ENCODE assay signal across 8 cellular contexts in genomic region chr7:87219545-87220025, GRCh38. TPM values are rescaled to one million over a fixed set of nuclear protein-coding genes. Genes with fewer than 3 reads are reported as not detected.
DNase-seq lines count a peak whose midpoint lies in the region; ATAC-seq and TF ChIP-seq lines count a peak whose summit lies in the region.

Gene TMEM243 (minus strand): TSS chr7:87219732. CDS start chr7:87219503, 229 bp downstream.

- no peaks in the 10 kb centered on the region for H3K9me3 Mint-ChIP-seq in T-helper 2 cell treated with Interferon-gamma antibody and Interleukin-4, amounts not matched to agents 5 μg/mL and 100 μg/mL, for 36 hours

- H3K27me3 ChIP-seq in ascending aorta (no peaks in the 10 kb centered on the region), hepatocyte (peaks cover 23% of the 10 kb centered on the region)

- H3K36me3 ChIP-seq in ascending aorta (no peaks in the 10 kb centered on the region), hepatocyte (replicated peaks; ENCODE audit: insufficient read depth, low read depth) (no peaks in the 10 kb centered on the region)

- TF ChIP-seq CTCF in GM10266 (IDR thresholded peaks at IDR 0.05; ENCODE audit: control insufficient read depth, insufficient read depth, low read depth, missing control alignments) (peak; percentile 46), ascending aorta (IDR thresholded peaks at IDR 0.05) (peak in 1 of 3 experiments; percentile 5), hepatocyte (IDR thresholded peaks at IDR 0.05; ENCODE audit: poor library complexity) (peak; percentile 16)

- ATAC-seq in sciatic nerve = peak; percentile 89

- 1% methylated on average over 33 of the region's 41 CpGs for WGBS in hepatocyte (ENCODE audit: low lambda C conversion rate, missing lambda C conversion rate)

- H3K27ac ChIP-seq in ascending aorta (peak within 1 kb of the TSS; percentile 90 to 91), hepatocyte (peak within 1 kb of the TSS; percentile 84)

- peaks cover 37% of the 10 kb centered on the region for H3K4me1 Mint-ChIP-seq in T-helper 2 cell treated with Interferon-gamma antibody and Interleukin-4, amounts not matched to agents 5 μg/mL and 100 μg/mL, for 36 hours (ENCODE audit: low read depth)

- no peaks in the 10 kb centered on the region for H3K9me2 ChIP-seq in hepatocyte (replicated peaks; ENCODE audit: insufficient read depth)

- peak within 1 kb of the TSS; percentile 99 for H2AFZ ChIP-seq in hepatocyte

- no peaks in the 10 kb centered on the region for H4K20me1 ChIP-seq in hepatocyte (ENCODE audit: insufficient read depth, poor library complexity, severe bottlenecking)

- peak within 1 kb of the TSS; percentile 98 for H3K27ac Mint-ChIP-seq in T-helper 2 cell treated with Interferon-gamma antibody and Interleukin-4, amounts not matched to agents 5 μg/mL and 100 μg/mL, for 36 hours

- H3K9me3 ChIP-seq in ascending aorta = no peaks in the 10 kb centered on the region
- H3K9me3 ChIP-seq in hepatocyte (ENCODE audit: low read depth) = no peaks in the 10 kb centered on the region

- peaks cover 39% of the 10 kb centered on the region for H3K79me2 ChIP-seq in hepatocyte

- peak within 1 kb of the TSS; percentile 81 for H3K4me2 ChIP-seq in hepatocyte

- H3K4me1 ChIP-seq in ascending aorta = peaks cover 2 to 8% of the 10 kb centered on the region in 2 donors
- peaks cover 16% of the 10 kb centered on the region for H3K4me1 ChIP-seq in hepatocyte (ENCODE audit: insufficient read depth)

- H3K4me3 Mint-ChIP-seq in T-helper 2 cell treated with Interferon-gamma antibody and Interleukin-4, amounts not matched to agents 5 μg/mL and 100 μg/mL, for 36 hours = peak within 1 kb of the TSS; percentile 100

- intact Hi-C loops in ascending aorta (cut with DNase I) (loop anchor here (1.0 to 10.0 kb wide), 5 partner anchors 67 to 995 kb away; partner anchors contain the start of genes CROT, DBF4, DMTF1 and ELAPOR2), sciatic nerve (cut with DNase I) (no loop called here)

- H3K4me3 ChIP-seq in ascending aorta = peak within 1 kb of the TSS; percentile 95 to 98
- H3K4me3 ChIP-seq in hepatocyte = peak within 1 kb of the TSS; percentile 98

- H3K27me3 Mint-ChIP-seq in T-helper 2 cell treated with Interferon-gamma antibody and Interleukin-4, amounts not matched to agents 5 μg/mL and 100 μg/mL, for 36 hours (ENCODE audit: low read depth) = peaks cover 11% of the 10 kb centered on the region

- H3K36me3 Mint-ChIP-seq in T-helper 2 cell treated with Interferon-gamma antibody and Interleukin-4, amounts not matched to agents 5 μg/mL and 100 μg/mL, for 36 hours (ENCODE audit: low read depth) = peaks cover 20% of the 10 kb centered on the region

- DNase-seq in GM10266 (ENCODE audit: extremely low spot score) (peak; percentile 83), H4 (ENCODE audit: low spot score) (peak; percentile 68), LoVo (ENCODE audit: low spot score) (peak; percentile 79), ascending aorta (ENCODE audit: low spot score in 2 of 2) (peak; percentile 39 to 90), hepatocyte (ENCODE audit: low spot score) (peak; percentile 83), sciatic nerve (ENCODE audit: low spot score) (peak; percentile 86), NCI-H526 treated with DMSO at 0.1 percent for 48 hours (lab: John Stamatoyannopoulos, UW) (no peak)
- peak; percentile 82 for DNase-seq in T-helper 2 cell treated with Interferon-gamma antibody and Interleukin-4, amounts not matched to agents 5 μg/mL and 100 μg/mL, for 36 hours (ENCODE audit: low spot score)

RNA-seq across cellular contexts. Expression of gene TMEM243, which starts in this region (rescaled TPM):
- total RNA-seq in H4 (2014; rRNA removed; shearing (Covaris generic)) = 61.7 and 73.9 TPM in 2 replicates
- total RNA-seq in ascending aorta = 27.5 TPM
- 38.1 and 47.7 TPM in 2 replicates for total RNA-seq in hepatocyte
- polyA plus RNA-seq in hepatocyte = 49.4 and 53.0 TPM in 2 replicates
- total RNA-seq in sciatic nerve = 24.6 TPM
